ENCODE assay signal across 13 cellular contexts in genomic region chr2:170950221-170950737, GRCh38. TPM values are rescaled to one million over a fixed set of nuclear protein-coding genes. Genes with fewer than 3 reads are reported as not detected.
A peak's percentile ranks its signal among the peaks of the same experiment; 100 is the strongest.
DNase-seq lines count a peak whose midpoint lies in the region; ATAC-seq and TF ChIP-seq lines count a peak whose summit lies in the region.
"Had no signal": no experiment of that assay in that cellular context is flagged by ENCODE, and none has a peak within 500 bp of the region (broad histone marks: within the 10 kb centered on the region; RNA-seq: fewer than 3 reads in every experiment).

No MANE protein-coding gene starts in this region.

- TF ChIP-seq CTCF in lung (IDR thresholded peaks at IDR 0.05; ENCODE audit: control extremely low read depth, extremely low read depth) (no peak), gastrocnemius medialis (IDR thresholded peaks at IDR 0.05 in 4 of 5, conservative IDR thresholded peaks at IDR 0.05 in 1 of 5) (no peak), PC-9 (conservative IDR thresholded peaks at IDR 0.05) (no peak)

- H2AFZ ChIP-seq in PC-9 = no peak overlapping the region

- BruUV-seq in PC-9 (replicated peaks; lab: Mats Ljungman, UMichigan) = no TSS peak

- in situ Hi-C loops in gastrocnemius medialis (cut with MboI; ENCODE audit: low sequenced_read_pairs in 4 of 4) = loop anchor here in 2 of 4 donors (25.0 kb wide), 1 partner anchor 212 kb away; the partner anchor contains the start of gene TLK1 (in 2 of the 2)

- H3K27me3 ChIP-seq in lung (ENCODE audit: control insufficient read depth, insufficient read depth) = no peaks in the 10 kb centered on the region
- H3K27me3 ChIP-seq in gastrocnemius medialis = no peaks in the 10 kb centered on the region
- no peaks in the 10 kb centered on the region for H3K27me3 ChIP-seq in PC-9 (ENCODE audit: insufficient read depth, low read depth)

- POLR2A ChIA-PET in PC-9 (lab: Charles Lee; ENCODE audit: unreplicated experiment) = no interaction called here

- intact Hi-C loops in gastrocnemius medialis (cut with DNase I; ENCODE audit: low total_unique reads) (no loop called here), PC-9 (cut with micrococcal nuclease; ENCODE audit: unreplicated experiment) (no loop called here)

- H3K79me2 ChIP-seq in PC-9 (ENCODE audit: low read depth) = peaks cover 81% of the 10 kb centered on the region

- 79 to 86% methylated on average over 3 of the region's 3 CpGs for WGBS in lung, 2 donors

- peaks cover 0 to 2% of the 10 kb centered on the region in 2 donors for H3K4me1 ChIP-seq in lung (ENCODE audit: control insufficient read depth in 2 of 2, insufficient read depth in 2 of 2, low read length in 2 of 2)
- H3K4me1 ChIP-seq in gastrocnemius medialis = no peaks in the 10 kb centered on the region
- no peaks in the 10 kb centered on the region for H3K4me1 ChIP-seq in PC-9 (replicated peaks; ENCODE audit: insufficient read depth)

- peak; percentile 87 for ATAC-seq in GM18867 (IDR thresholded peaks at IDR 0.05; ENCODE audit: unreplicated experiment)
- peak; percentile 84 for ATAC-seq in GM21619 (IDR thresholded peaks at IDR 0.05; ENCODE audit: unreplicated experiment)
- peak; percentile 81 for ATAC-seq in HG03280 (IDR thresholded peaks at IDR 0.05; ENCODE audit: unreplicated experiment)
- ATAC-seq in lung (ENCODE audit: insufficient read depth, low FRiP score) = peak; percentile 75
- ATAC-seq in gastrocnemius medialis = no peak

- no peak overlapping the region for H3K4me2 ChIP-seq in PC-9

- no peak for TF ChIP-seq POLR2A in gastrocnemius medialis (IDR thresholded peaks at IDR 0.05)

- no peak overlapping the region for H3K4me3 ChIP-seq in lung
- no peak overlapping the region for H3K4me3 ChIP-seq in gastrocnemius medialis
- H3K4me3 ChIP-seq in PC-9 = no peak overlapping the region

- no peak for DNase-seq in lung (ENCODE audit: low spot score)
- no peak for DNase-seq in gastrocnemius medialis
- DNase-seq in PC-9 = no peak
- no peak for DNase-seq in NCI-H748 treated with DMSO at 0.1 percent for 48 hours (lab: John Stamatoyannopoulos, UW)
- DNase-seq in DMS79 treated with DMSO at 0.1 percent for 48 hours (lab: John Stamatoyannopoulos, UW) = no peak
- DNase-seq: caudate nucleus; hippocampal formation; NCI-H510A; nephron progenitor cell; stimulated activated CD4-positive, alpha-beta T cell treated with anti-CD3 and anti-CD28 coated beads, Interleukin-1b, Interleukin-23, amount 100 ng/mL, for 48 hours had no signal

- H4K20me1 ChIP-seq in PC-9 (ENCODE audit: insufficient read depth) = peaks cover 72% of the 10 kb centered on the region

- H3K9me3 ChIP-seq in lung (ENCODE audit: control insufficient read depth in 2 of 2, insufficient read depth in 1 of 2, low read length in 1 of 2) (no peaks in the 10 kb centered on the region), gastrocnemius medialis (no peaks in the 10 kb centered on the region), PC-9 (ENCODE audit: insufficient read depth, low read depth) (no peaks in the 10 kb centered on the region)

- H3K9me2 ChIP-seq in PC-9 (ENCODE audit: insufficient read depth) = no peaks in the 10 kb centered on the region

- H3F3A ChIP-seq in PC-9 (ENCODE audit: insufficient read depth, low read depth) = peaks cover 38% of the 10 kb centered on the region; the same call in 1 of the 2 replicates

- H3K36me3 ChIP-seq in lung (ENCODE audit: control insufficient read depth in 2 of 2, insufficient read depth in 2 of 2, low read length in 2 of 2) = peaks cover 26 to 38% of the 10 kb centered on the region in 2 donors
- peaks cover 0 to 60% of the 10 kb centered on the region in 2 donors for H3K36me3 ChIP-seq in gastrocnemius medialis
- peaks cover 79% of the 10 kb centered on the region for H3K36me3 ChIP-seq in PC-9 (ENCODE audit: low read depth)

- no peak overlapping the region for H3K27ac ChIP-seq in lung (ENCODE audit: low read depth in 1 of 2, low read length in 1 of 2)
- H3K27ac ChIP-seq in gastrocnemius medialis = no peak overlapping the region
- H3K27ac ChIP-seq in PC-9 = no peak overlapping the region

- CTCF ChIA-PET in PC-9 (lab: Charles Lee) = interaction anchor here (0.7 kb wide), 1 partner anchor 1408 kb away, joined by 3 read pairs; no protein-coding TSS in a partner anchor

RNA-seq across cellular contexts. Expression of gene GORASP2, which starts 21.2 kb away (rescaled TPM):
- total RNA-seq in lung = 10 to 100 TPM; 32.1 to 65.2 TPM
- polyA plus RNA-seq in lung = 10 to 100 TPM; 35.8 to 55.5 TPM
- 10 to 100 TPM; 53.9 to 67.0 (median 56.3) TPM for total RNA-seq in gastrocnemius medialis
- total RNA-seq in PC-9 (2021) = 74.7 and 110 TPM in 2 replicates

Comparison
In these comparisons a context has a peak if more than half of its experiments do, and no peak if none do; other contexts are left out.
1. ATAC-seq: peak in GM18867 (single experiment), GM21619 (single experiment), HG03280 (single experiment) and lung (single experiment); none in gastrocnemius medialis (0 of 2).